ENCODE assay signal across 9 cellular contexts in genomic region chr5:9498541-9499497, GRCh38. TPM values are rescaled to one million over a fixed set of nuclear protein-coding genes. Genes with fewer than 3 reads are reported as not detected.
DNase-seq lines count a peak whose midpoint lies in the region; ATAC-seq, FAIRE-seq and TF ChIP-seq lines count a peak whose summit lies in the region.
"Had no signal": no experiment of that assay in that cellular context is flagged by ENCODE, and none has a peak within 500 bp of the region (broad histone marks: within the 10 kb centered on the region; RNA-seq: fewer than 3 reads in every experiment).

No MANE protein-coding gene starts in this region.

- peaks cover 4% of the 10 kb centered on the region for H3K9me3 ChIP-seq in right cardiac atrium (ENCODE audit: control insufficient read depth, low read length)
- H3K9me3 ChIP-seq in MG63, result no peaks in the 10 kb centered on the region; the same call in 1 of the 2 replicates
- H3K9me3 ChIP-seq: Peyer's patch had no signal

- intact Hi-C loops in right cardiac atrium (cut with DNase I) (loop anchor here in 1 of 4 donors (5.0 kb wide), 1 partner anchor 47 kb away; no protein-coding TSS in a partner anchor), left cardiac atrium (cut with DNase I) (loop anchor here in 1 of 2 donors (2.0 kb wide), 1 partner anchor 136 kb away; no protein-coding TSS in a partner anchor)

- H3K27me3 Mint-ChIP-seq in type B pancreatic cell, result no peaks in the 10 kb centered on the region

- H3K4me3 Mint-ChIP-seq in type B pancreatic cell, result no peak overlapping the region

- peak overlapping the region; percentile 32 for H3K27ac ChIP-seq in right cardiac atrium (ENCODE audit: low read length)
- H3K27ac ChIP-seq: Peyer's patch had no signal

- ATAC-seq in right cardiac atrium (no peak), left cardiac atrium (no peak), GM19324 (IDR thresholded peaks at IDR 0.05; ENCODE audit: low FRiP score, unreplicated experiment) (no peak), HG02884 (IDR thresholded peaks at IDR 0.05; ENCODE audit: unreplicated experiment) (no peak)

- H3K27me3 ChIP-seq in right cardiac atrium (ENCODE audit: control insufficient read depth, insufficient read depth), result no peaks in the 10 kb centered on the region
- H3K27me3 ChIP-seq in MG63, result no peaks in the 10 kb centered on the region
- no peaks in the 10 kb centered on the region for H3K27me3 ChIP-seq in bronchial epithelial cell (ENCODE audit: control insufficient read depth, insufficient read depth, low read length)
- H3K27me3 ChIP-seq: Peyer's patch had no signal

- WGBS in right cardiac atrium, result 87% methylated on average over 14 of the region's 14 CpGs

- H3K36me3 Mint-ChIP-seq in type B pancreatic cell, result peaks cover 22% of the 10 kb centered on the region

- no peak overlapping the region for H3K27ac Mint-ChIP-seq in type B pancreatic cell

- TF ChIP-seq CTCF in bronchial epithelial cell (IDR thresholded peaks at IDR 0.05; ENCODE audit: insufficient read depth, low read length, severe bottlenecking) (peak; percentile 72), type B pancreatic cell (conservative IDR thresholded peaks at IDR 0.05) (peak; percentile 52)

- H3K4me3 ChIP-seq in right cardiac atrium (ENCODE audit: low read length) (no peak overlapping the region), MG63 (no peak overlapping the region), bronchial epithelial cell (ENCODE audit: low read depth, low read length) (no peak overlapping the region)
- H3K4me3 ChIP-seq: Peyer's patch had no signal

- H3K36me3 ChIP-seq in MG63 (peaks cover 7% of the 10 kb centered on the region; the same call in 1 of the 2 replicates), bronchial epithelial cell (ENCODE audit: control insufficient read depth, insufficient read depth, low read length) (no peaks in the 10 kb centered on the region)
- H3K36me3 ChIP-seq: Peyer's patch had no signal

- no peak for FAIRE-seq in bronchial epithelial cell (lab: Jason Lieb, UNC)

- H3K4me1 Mint-ChIP-seq in type B pancreatic cell (ENCODE audit: unreplicated experiment), result peaks cover 22% of the 10 kb centered on the region

- no peak for DNase-seq in right cardiac atrium
- DNase-seq in left cardiac atrium, result no peak
- peak; percentile 26 for DNase-seq in MG63
- peak; percentile 50 for DNase-seq in bronchial epithelial cell (ENCODE audit: low read depth)
- DNase-seq in type B pancreatic cell (ENCODE audit: extremely low spot score, unreplicated experiment), result no peak
- DNase-seq in superior temporal gyrus (ENCODE audit: extremely low spot score), result no peak

- H3K9me3 Mint-ChIP-seq in type B pancreatic cell, result no peaks in the 10 kb centered on the region

- H3K4me1 ChIP-seq in right cardiac atrium (ENCODE audit: control insufficient read depth, insufficient read depth, low read length), result peaks cover 2% of the 10 kb centered on the region
- H3K4me1 ChIP-seq: Peyer's patch had no signal

RNA-seq across cellular contexts. Expression of gene SEMA5A, which starts 47.1 kb away (rescaled TPM):
- total RNA-seq in right cardiac atrium (10 to 100 TPM; 23.2 to 28.2 (median 25.3) TPM), left cardiac atrium (10 to 100 TPM; 16.2 to 19.7 TPM), bronchial epithelial cell (1.3 and 1.6 TPM in 2 replicates), type B pancreatic cell (ENCODE audit: low replicate concordance) (24.2 and 92.9 TPM in 2 replicates)
- 6.7 TPM for polyA plus RNA-seq in right cardiac atrium
- total RNA-seq in MG63 (2014; rRNA removed; shearing (Covaris generic); ENCODE audit: low replicate concordance), result 22.3 and 27.9 TPM in 2 replicates

Comparison
In these comparisons a context has a peak if more than half of its experiments do, and no peak if none do; other contexts are left out.
1. DNase-seq: peak in MG63 (single experiment) and bronchial epithelial cell (single experiment); none in right cardiac atrium (0 of 3), left cardiac atrium (single experiment), type B pancreatic cell (single experiment) and superior temporal gyrus (single experiment).